In genomic region chr9:126982215-126983002, GRCh38 we compare ENCODE assay signal across 18 cellular contexts.
"Had no signal": no experiment of that assay in that cellular context is flagged by ENCODE, and none has a peak within 500 bp of the region (broad histone marks: within the 10 kb centered on the region; RNA-seq: fewer than 3 reads in every experiment).

No MANE protein-coding gene starts in this region.

- H2AFZ ChIP-seq: parathyroid adenoma had no signal

- DNase-seq: activated CD4-positive, alpha-beta T cell treated with anti-CD3 and anti-CD28 coated beads for 48 hours; activated naive CD4-positive, alpha-beta T cell treated with anti-CD3 and anti-CD28 coated beads, Interleukin-2, amount 50 U/mL, for 16 hours; adrenal gland; left lung; mammary epithelial cell; mucosa of descending colon; naive thymus-derived CD4-positive, alpha-beta T cell; stimulated activated CD4-positive, alpha-beta T cell treated with anti-CD3 and anti-CD28 coated beads, Interleukin-12 subunit alpha, Interleukin-12 subunit beta, amount 100 ng/mL, for 4 hours; stimulated activated CD4-positive, alpha-beta T cell treated with anti-CD3 and anti-CD28 coated beads, Interleukin-2, amount 100 ng/mL, for 24 hours; substantia nigra had no signal

- H3K27ac Mint-ChIP-seq: stimulated activated memory B cell treated with anti-CD40 and anti-IgM and Interleukin-4, amounts not matched to agents 10 μg/mL and 1 μg/mL and 100 μg/mL, for 72 hours had no signal

- H3K9me3 ChIP-seq: adrenal gland, esophagus muscularis mucosa, mucosa of descending colon, neutrophil, vagina had no signal

- FAIRE-seq: colon, keratinocyte had no signal

- H3K27me3 ChIP-seq: adrenal gland, esophagus muscularis mucosa, tibial nerve, vagina had no signal

- H3K36me3 ChIP-seq: adrenal gland, esophagus muscularis mucosa, left lung, neutrophil, tibial nerve, vagina had no signal

- ATAC-seq: left lung; mucosa of descending colon; naive thymus-derived CD4-positive, alpha-beta T cell; stimulated activated memory B cell treated with anti-CD40 and anti-IgM and Interleukin-4, amounts not matched to agents 10 μg/mL and 1 μg/mL and 100 μg/mL, for 72 hours had no signal

- H3K27ac ChIP-seq: adrenal gland, esophagus muscularis mucosa, left lung, neutrophil, parathyroid adenoma, tibial nerve, vagina had no signal

- H3K9ac ChIP-seq: parathyroid adenoma had no signal

- H3K79me2 ChIP-seq: parathyroid adenoma had no signal

- H3K4me3 ChIP-seq: adrenal gland, esophagus muscularis mucosa, left lung, mucosa of descending colon, tibial nerve, vagina had no signal

- H3K27me3 Mint-ChIP-seq: stimulated activated memory B cell treated with anti-CD40 and anti-IgM and Interleukin-4, amounts not matched to agents 10 μg/mL and 1 μg/mL and 100 μg/mL, for 72 hours had no signal

- H3K4me3 Mint-ChIP-seq: naive thymus-derived CD4-positive, alpha-beta T cell; stimulated activated memory B cell treated with anti-CD40 and anti-IgM and Interleukin-4, amounts not matched to agents 10 μg/mL and 1 μg/mL and 100 μg/mL, for 72 hours had no signal
